25 cellular contexts compared by ENCODE assay signal in genomic region chr7:52877240-52877639, GRCh38.
"Had no signal": no experiment of that assay in that cellular context is flagged by ENCODE, and none has a peak within 500 bp of the region (broad histone marks: within the 10 kb centered on the region; RNA-seq: fewer than 3 reads in every experiment).

No MANE protein-coding gene starts in this region.

- H3K4me1 ChIP-seq: heart right ventricle, lower lobe of right lung, neural progenitor cell, parathyroid adenoma, psoas muscle, sigmoid colon, spleen, suprapubic skin, tibial artery, upper lobe of right lung had no signal

- ATAC-seq: lower lobe of right lung; natural killer cell; psoas muscle; stimulated activated effector memory CD8-positive, alpha-beta T cell treated with anti-CD3 and anti-CD28 coated beads, Interleukin-12 subunit alpha, Interleukin-12 subunit beta, amount 100 ng/mL, for 72 hours; upper lobe of right lung had no signal

- H3K36me3 ChIP-seq: heart right ventricle, lower lobe of right lung, neural progenitor cell, neutrophil, sigmoid colon, spleen, suprapubic skin, thoracic aorta, tibial artery, upper lobe of right lung had no signal

- DNase-seq: heart right ventricle; islet precursor cell; lower lobe of right lung; mammary epithelial cell; mesenchymal stem cell; naive B cell; natural killer cell; nephron progenitor cell; occipital lobe; psoas muscle; sigmoid colon; small intestine; spleen; stimulated activated CD4-positive, alpha-beta T cell treated with anti-CD3 and anti-CD28 coated beads, Interleukin-4, amount 100 ng/mL, for 24 hours; stimulated activated naive CD4-positive, alpha-beta T cell; tibial artery; trophoblast cell; upper lobe of right lung had no signal

- H3K27ac ChIP-seq: heart right ventricle, hepatocyte, lower lobe of right lung, neural progenitor cell, neutrophil, parathyroid adenoma, psoas muscle, sigmoid colon, spleen, suprapubic skin, thoracic aorta, tibial artery, upper lobe of right lung had no signal

- H3K27me3 ChIP-seq: heart right ventricle, hepatocyte, neural progenitor cell, neutrophil, sigmoid colon, spleen, suprapubic skin, tibial artery, upper lobe of right lung had no signal

- H3K9me3 ChIP-seq: lower lobe of right lung, neutrophil, suprapubic skin, thoracic aorta, tibial artery had no signal

- H3K4me3 ChIP-seq: heart right ventricle, hepatocyte, lower lobe of right lung, neural progenitor cell, psoas muscle, sigmoid colon, spleen, suprapubic skin, thoracic aorta, tibial artery, upper lobe of right lung had no signal
